Comparison of ENCODE assay signal across 8 cellular contexts in genomic region chr4:143558823-143559756, GRCh38. TPM values are rescaled to one million over a fixed set of nuclear protein-coding genes. Genes with fewer than 3 reads are reported as not detected.
DNase-seq lines count a peak whose midpoint lies in the region; ATAC-seq, FAIRE-seq and TF ChIP-seq lines count a peak whose summit lies in the region.

No MANE protein-coding gene starts in this region.

- H3K4me1 ChIP-seq in keratinocyte (ENCODE audit: control insufficient read depth, extremely low read depth, insufficient read depth, low read length): no peaks in the 10 kb centered on the region

- no peaks in the 10 kb centered on the region for H3K9me3 ChIP-seq in keratinocyte (ENCODE audit: control insufficient read depth, low read depth, low read length)

- peaks cover 18% of the 10 kb centered on the region for H3K4me1 Mint-ChIP-seq in central memory CD8-positive, alpha-beta T cell

- no peak overlapping the region for H3K27ac ChIP-seq in keratinocyte (ENCODE audit: control insufficient read depth, insufficient read depth, low read length)

- peak overlapping the region; percentile 91 for H3K4me3 Mint-ChIP-seq in central memory CD8-positive, alpha-beta T cell

- peak overlapping the region; percentile 89 for H2AFZ ChIP-seq in keratinocyte (ENCODE audit: control insufficient read depth, low read length)

- H3K9ac ChIP-seq in keratinocyte (ENCODE audit: control insufficient read depth, extremely low read depth, insufficient read depth, low read length): peak overlapping the region; percentile 57

- H3K27me3 ChIP-seq in keratinocyte (ENCODE audit: control insufficient read depth, extremely low read depth, insufficient read depth, low read length): peaks cover 9% of the 10 kb centered on the region

- peak overlapping the region; percentile 94 for H3K4me2 ChIP-seq in keratinocyte (ENCODE audit: control insufficient read depth, extremely low read depth, insufficient read depth, low read depth, low read length)

- no peaks in the 10 kb centered on the region for H3K9me1 ChIP-seq in keratinocyte (ENCODE audit: control insufficient read depth, extremely low read depth, insufficient read depth, low read length)

- H3K36me3 ChIP-seq in keratinocyte (ENCODE audit: control insufficient read depth in 2 of 2, extremely low read depth in 1 of 2, insufficient read depth in 2 of 2, low read length in 2 of 2): no peaks in the 10 kb centered on the region

- H3K4me3 ChIP-seq in GM12864 (ENCODE audit: low read depth, low read length): peak overlapping the region; percentile 55
- peak overlapping the region; percentile 48 to 84 (median 55) for H3K4me3 ChIP-seq in keratinocyte (ENCODE audit: control insufficient read depth in 2 of 3, extremely low read depth in 1 of 3, insufficient read depth in 2 of 3, low read depth in 1 of 3, low read length in 3 of 3)

- H3K27ac Mint-ChIP-seq in central memory CD8-positive, alpha-beta T cell (ENCODE audit: low read depth): peak overlapping the region; percentile 91

- H3K27me3 Mint-ChIP-seq in central memory CD8-positive, alpha-beta T cell: no peaks in the 10 kb centered on the region

- H3K9me3 Mint-ChIP-seq in central memory CD8-positive, alpha-beta T cell: no peaks in the 10 kb centered on the region

- DNase-seq in GM12864 (ENCODE audit: low read depth) (peak; percentile 55), NCI-H1436 treated with DMSO at 0.1 percent for 48 hours (lab: John Stamatoyannopoulos, UW) (peak; percentile 60), keratinocyte (ENCODE audit: low read depth, low spot score) (peak; percentile 13), RKO (ENCODE audit: low spot score) (no peak)
- peak; percentile 23 to 55 (median 38) for DNase-seq in activated CD4-positive, CD25-positive, alpha-beta regulatory T cell (lab: John Stamatoyannopoulos, UW)
- peak; percentile 37 to 52 for DNase-seq in central memory CD8-positive, alpha-beta T cell (ENCODE audit: low spot score in 2 of 2)
- DNase-seq in stimulated activated CD4-positive, alpha-beta T cell treated with anti-CD3 and anti-CD28 coated beads, Interleukin-15, amount 100 ng/mL, for 1 hour (ENCODE audit: low read depth in 1 of 2, low spot score in 1 of 2): peak; percentile 31 to 52

- dilution Hi-C loops in keratinocyte (cut with MboI; ENCODE audit: extremely low pct_ligation_motif_present, low sequenced_read_pairs): no loop called here

- ATAC-seq in HG02610 (IDR thresholded peaks at IDR 0.05; ENCODE audit: unreplicated experiment): peak; percentile 79
- ATAC-seq in central memory CD8-positive, alpha-beta T cell (replicated peaks; ENCODE audit: extremely low read depth, poor library complexity, severe bottlenecking): peak; percentile 79

- H3K36me3 Mint-ChIP-seq in central memory CD8-positive, alpha-beta T cell (ENCODE audit: insufficient read depth): peaks cover 10% of the 10 kb centered on the region

- peak; percentile 71 for TF ChIP-seq CTCF in GM12864 (IDR thresholded peaks at IDR 0.05; ENCODE audit: low read depth, low read length, missing control alignments)
- TF ChIP-seq CTCF in keratinocyte (optimal IDR thresholded peaks at IDR 0.05 in 1 of 3, IDR thresholded peaks at IDR 0.05 in 1 of 3, conservative IDR thresholded peaks at IDR 0.05 in 1 of 3; ENCODE audit: extremely low read depth in 1 of 3, insufficient read depth in 2 of 3, low read length in 3 of 3): peak; percentile 53 to 73 (median 53)

- peak; percentile 34 for FAIRE-seq in keratinocyte (lab: Jason Lieb, UNC)

- no peaks in the 10 kb centered on the region for H3K79me2 ChIP-seq in keratinocyte (ENCODE audit: control insufficient read depth, insufficient read depth, low read length)

- peaks cover 3% of the 10 kb centered on the region for H4K20me1 ChIP-seq in keratinocyte (ENCODE audit: control insufficient read depth, extremely low read depth, insufficient read depth, low read length)

RNA-seq across cellular contexts. Expression of gene SMARCA5, which starts 45.6 kb away (rescaled TPM):
- 12.6 to 24.7 TPM (median 15.2 TPM) in 3 replicates for polyA plus RNA-seq in keratinocyte
- polyA plus RNA-seq in keratinocyte (2011; ENCODE audit: low read depth): 154 TPM
- 12.1 and 19.2 TPM in 2 replicates for polyA plus RNA-seq in keratinocyte (2011; cell fraction: cytosol; rRNA removed)
- polyA plus RNA-seq in keratinocyte (2011; cell fraction: nucleus; rRNA removed): 13.8 and 20.2 TPM in 2 replicates
- 28.6 and 29.9 TPM in 2 replicates for polyA plus RNA-seq in keratinocyte (2012; ENCODE audit: low replicate concordance)
- 8.1 to 30.0 TPM (median 12.8 TPM) in 3 replicates for polyA minus RNA-seq in keratinocyte
- 21.5 TPM for polyA minus RNA-seq in keratinocyte (2011; cell fraction: cytosol; rRNA and poly(A)+ RNA removed)
- polyA minus RNA-seq in keratinocyte (2011; cell fraction: nucleus; rRNA and poly(A)+ RNA removed): 13.0 and 29.6 TPM in 2 replicates
